In the genomic region with DNA sequence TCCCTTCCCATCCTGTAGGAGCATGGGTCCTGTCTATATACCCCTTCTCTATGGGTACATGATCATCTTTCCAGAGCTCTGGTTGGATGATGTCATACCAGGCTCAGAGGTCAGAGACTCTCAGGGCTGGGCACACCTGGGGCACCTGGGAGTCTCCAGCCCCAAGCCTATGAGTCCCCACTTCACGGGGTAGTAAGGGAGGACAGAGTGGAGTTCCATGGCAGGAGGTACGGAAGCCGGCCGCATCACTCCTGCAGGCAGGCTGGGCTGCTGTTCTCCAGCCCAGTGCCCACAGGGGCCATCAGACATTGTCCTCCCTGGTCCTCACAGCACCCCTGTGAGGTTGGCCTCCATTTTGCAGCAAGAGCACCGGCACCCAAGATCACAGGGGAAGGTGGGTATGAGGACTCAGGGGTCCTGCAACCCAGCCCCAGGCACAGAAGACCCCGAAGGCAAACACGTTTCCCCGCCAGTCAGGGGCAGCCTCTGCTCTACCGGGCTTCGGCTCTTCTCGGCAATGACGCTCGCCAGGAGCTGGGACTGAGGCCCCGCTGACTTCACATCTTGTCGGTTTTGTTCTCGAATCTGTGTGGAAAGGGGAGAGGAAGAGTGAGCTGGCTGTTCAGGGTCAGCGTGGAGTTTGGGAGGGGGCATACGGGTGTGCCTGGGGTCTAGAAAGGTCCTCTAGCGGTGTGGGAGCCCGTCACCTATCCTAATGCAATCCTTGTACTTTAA, we compare ENCODE assay signal across 1 cellular context.
TF ChIP-seq lines count a peak whose summit lies in the region.

No MANE protein-coding gene starts in this region.

TF ChIP-seq in HEK293, 187 proteins besides CTCF, POLR2A, EP300 and RAD21 (continued from another document):
- TF ChIP-seq, protein P1, sequence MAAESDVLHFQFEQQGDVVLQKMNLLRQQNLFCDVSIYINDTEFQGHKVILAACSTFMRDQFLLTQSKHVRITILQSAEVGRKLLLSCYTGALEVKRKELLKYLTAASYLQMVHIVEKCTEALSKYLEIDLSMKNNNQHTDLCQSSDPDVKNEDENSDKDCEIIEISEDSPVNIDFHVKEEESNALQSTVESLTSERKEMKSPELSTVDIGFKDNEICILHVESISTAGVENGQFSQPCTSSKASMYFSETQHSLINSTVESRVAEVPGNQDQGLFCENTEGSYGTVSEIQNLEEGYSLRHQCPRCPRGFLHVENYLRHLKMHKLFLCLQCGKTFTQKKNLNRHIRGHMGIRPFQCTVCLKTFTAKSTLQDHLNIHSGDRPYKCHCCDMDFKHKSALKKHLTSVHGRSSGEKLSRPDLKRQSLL (tag by site-specific recombination; IDR thresholded peaks at IDR 0.05): no peak
- TF ChIP-seq ZNF621 (tag by site-specific recombination; IDR thresholded peaks at IDR 0.05): no peak
